Comparison of ENCODE assay signal across 8 cellular contexts in the genomic region with DNA sequence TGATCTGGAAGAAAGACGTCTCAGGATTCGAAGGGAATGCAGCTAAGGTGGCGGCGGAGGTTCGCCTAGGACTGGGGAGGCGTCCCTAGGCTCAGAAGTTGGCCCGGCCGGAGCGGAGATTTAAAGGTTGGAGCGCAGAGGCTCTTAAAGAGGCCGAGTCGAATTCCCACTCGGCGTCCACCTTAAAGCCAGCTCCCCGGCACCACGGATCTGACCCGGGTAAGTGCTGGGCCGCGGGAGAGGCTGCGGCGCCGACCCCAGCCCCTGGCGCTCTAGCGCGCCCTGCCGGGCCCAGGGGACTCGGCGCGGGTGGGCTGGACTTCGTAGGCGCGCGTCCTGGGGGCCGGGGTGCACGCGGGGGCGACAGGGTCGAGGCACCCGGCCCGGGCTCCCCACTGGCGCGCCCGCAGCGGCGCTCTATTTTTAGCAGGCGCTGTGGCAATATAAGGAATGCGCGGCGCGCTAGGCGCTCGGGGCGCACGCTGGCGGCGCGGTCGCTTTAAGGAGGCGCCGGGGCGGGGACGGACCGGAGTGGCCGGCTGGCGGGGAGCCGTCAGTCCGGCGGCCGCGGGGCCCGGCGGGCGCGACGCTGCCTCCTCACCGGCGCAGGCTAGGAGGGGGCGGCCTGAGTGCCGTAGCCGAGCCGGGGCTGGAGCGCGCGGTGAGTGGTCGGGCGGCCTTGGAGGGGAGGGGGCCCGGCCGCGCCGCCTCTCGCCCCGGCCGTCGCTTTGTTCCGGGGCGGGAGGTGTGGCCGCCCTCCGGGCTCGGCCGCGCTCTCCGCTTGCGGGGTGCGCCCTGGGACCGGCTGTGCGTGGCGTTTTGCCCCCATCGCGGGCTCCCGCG. TPM values are rescaled to one million over a fixed set of nuclear protein-coding genes. Genes with fewer than 3 reads are reported as not detected.
DNase-seq lines count a peak whose midpoint lies in the region; ATAC-seq and TF ChIP-seq lines count a peak whose summit lies in the region.

A gene (plus strand): TSS at position 473 of the 843 bp plus-strand sequence. CDS start 24,305 bp downstream, outside the sequence.

- H3K27me3 ChIP-seq in mesenchymal stem cell (ENCODE audit: control insufficient read depth in 1 of 2, insufficient read depth in 1 of 2, low read length in 2 of 2) (no peaks in the 10 kb centered on the region), stomach (peaks cover 0 to 12% (median 0%) of the 10 kb centered on the region in 3 donors)

- H3K27ac ChIP-seq in mesenchymal stem cell (ENCODE audit: low read length, poor library complexity, severe bottlenecking) (peak within 1 kb of the TSS; percentile 48), stomach (peak within 1 kb of the TSS; percentile 81 to 94 (median 87))

- peak within 1 kb of the TSS; percentile 97 for H3K9ac ChIP-seq in mesenchymal stem cell (ENCODE audit: low read length)

- peak within 1 kb of the TSS; percentile 9 for H2AK5ac ChIP-seq in mesenchymal stem cell (ENCODE audit: low read length, severe bottlenecking)

- under 1% methylated on average over 81 of the region's 111 CpGs for WGBS in mesenchymal stem cell
- 0 to 1% (median 1%) methylated on average over 27 to 111 of the region's 111 CpGs for WGBS in stomach, 5 donors

- H3K4me1 ChIP-seq in mesenchymal stem cell (ENCODE audit: control insufficient read depth, insufficient read depth, low read depth, low read length) (peaks cover 12% of the 10 kb centered on the region), stomach (peaks cover 0 to 42% (median 26%) of the 10 kb centered on the region in 4 donors)

- TF ChIP-seq CTCF in activated CD8-positive, alpha-beta T cell treated with anti-CD3 and anti-CD28 coated beads for 36 hours (IDR thresholded peaks at IDR 0.05), result peak; percentile 31
- TF ChIP-seq CTCF in stomach (IDR thresholded peaks at IDR 0.05), result peak in 2 of 7 experiments; percentile 10 to 14

- intact Hi-C loops in activated CD8-positive, alpha-beta T cell treated with anti-CD3 and anti-CD28 coated beads for 36 hours (cut with micrococcal nuclease), result no loop called here
- intact Hi-C loops in stomach (cut with DNase I; ENCODE audit: low total_unique reads), result no loop called here

- peak within 1 kb of the TSS; percentile 77 for H2BK120ac ChIP-seq in mesenchymal stem cell (ENCODE audit: low read depth, low read length)

- peak within 1 kb of the TSS; percentile 86 for H3K4me2 ChIP-seq in mesenchymal stem cell (ENCODE audit: low read length, poor library complexity, severe bottlenecking)

- H3K36me3 Mint-ChIP-seq in activated CD8-positive, alpha-beta T cell treated with anti-CD3 and anti-CD28 coated beads for 36 hours (ENCODE audit: low read depth), result no peaks in the 10 kb centered on the region

- TF ChIP-seq POLR2A in erythroblast (IDR thresholded peaks at IDR 0.05; ENCODE audit: low read length), result no peak
- no peak for TF ChIP-seq POLR2A in stomach (IDR thresholded peaks at IDR 0.05)

- peak within 1 kb of the TSS; percentile 78 for H4K8ac ChIP-seq in mesenchymal stem cell (ENCODE audit: low read length)

- H3K18ac ChIP-seq in mesenchymal stem cell (ENCODE audit: low read depth in 1 of 2, low read length in 2 of 2), result peak within 1 kb of the TSS; percentile 45 to 61

- H3K14ac ChIP-seq in mesenchymal stem cell (ENCODE audit: low read length in 2 of 2), result peak within 1 kb of the TSS in 1 of 2 experiments; percentile 35

- DNase-seq in SKM-1 treated with dmso at 0.1 percent for 144 hours (lab: John Stamatoyannopoulos, UW; ENCODE audit: unreplicated experiment) (peak; percentile 51), SKM-1 (lab: John Stamatoyannopoulos, UW; ENCODE audit: unreplicated experiment) (no peak), NCI-H1694 treated with DMSO at 0.1 percent for 48 hours (lab: John Stamatoyannopoulos, UW) (peak; percentile 41), erythroblast (lab: John Stamatoyannopoulos, UW) (peak; percentile 60 to 63), mesenchymal stem cell (peak; percentile 84), stomach (peak; percentile 79)
- DNase-seq in activated CD8-positive, alpha-beta T cell treated with anti-CD3 and anti-CD28 coated beads for 36 hours, result peak; percentile 41

- peak within 1 kb of the TSS; percentile 60 for H2AFZ ChIP-seq in mesenchymal stem cell (ENCODE audit: low read depth, low read length)

- peak within 1 kb of the TSS; percentile 80 for H3K4me3 Mint-ChIP-seq in activated CD8-positive, alpha-beta T cell treated with anti-CD3 and anti-CD28 coated beads for 36 hours

- peaks cover 12% of the 10 kb centered on the region for H3K79me1 ChIP-seq in mesenchymal stem cell (replicated peaks; ENCODE audit: low read length, poor library complexity, severe bottlenecking)

- H3K27ac Mint-ChIP-seq in activated CD8-positive, alpha-beta T cell treated with anti-CD3 and anti-CD28 coated beads for 36 hours, result no peak within 1 kb of the TSS

- no peak within 1 kb of the TSS for H3K23ac ChIP-seq in mesenchymal stem cell (ENCODE audit: low read length in 2 of 2)

- peak within 1 kb of the TSS; percentile 92 for H4K91ac ChIP-seq in mesenchymal stem cell (ENCODE audit: low read length)

- peak within 1 kb of the TSS; percentile 76 to 92 for H3K4me3 ChIP-seq in mesenchymal stem cell (ENCODE audit: insufficient read depth in 1 of 2, low read depth in 1 of 2, low read length in 2 of 2)
- peak within 1 kb of the TSS; percentile 79 to 89 (median 82) for H3K4me3 ChIP-seq in stomach

- POLR2A ChIA-PET in activated CD8-positive, alpha-beta T cell treated with anti-CD3 and anti-CD28 coated beads for 36 hours (lab: Charles Lee), result interaction anchor here (1.1 kb wide), 1 partner anchor 10 kb away, joined by 4 read pairs; no protein-coding TSS in a partner anchor

- CTCF ChIA-PET in activated CD8-positive, alpha-beta T cell treated with anti-CD3 and anti-CD28 coated beads for 36 hours (lab: Charles Lee), result interaction anchor here (0.6 to 1.1 kb wide), 4 partner anchors 15 to 169 kb away, joined by 3 to 4 read pairs (median 4); no protein-coding TSS in a partner anchor

- peaks cover 41% of the 10 kb centered on the region for H3K27me3 Mint-ChIP-seq in activated CD8-positive, alpha-beta T cell treated with anti-CD3 and anti-CD28 coated beads for 36 hours

- peak within 1 kb of the TSS in 1 of 2 experiments; percentile 23 for H2BK12ac ChIP-seq in mesenchymal stem cell (ENCODE audit: low read length in 2 of 2)

- H3K9me3 ChIP-seq in mesenchymal stem cell (ENCODE audit: control insufficient read depth, low read length) (no peaks in the 10 kb centered on the region), stomach (no peaks in the 10 kb centered on the region)

- H2BK5ac ChIP-seq in mesenchymal stem cell (ENCODE audit: low read depth, low read length, poor library complexity, severe bottlenecking), result peak within 1 kb of the TSS; percentile 20

- H2BK15ac ChIP-seq in mesenchymal stem cell (ENCODE audit: low read depth, poor library complexity, severe bottlenecking), result peak within 1 kb of the TSS; percentile 12

- no peak for TF ChIP-seq EP300 in stomach (IDR thresholded peaks at IDR 0.05)

- H3K36me3 ChIP-seq in mesenchymal stem cell (ENCODE audit: control insufficient read depth in 1 of 2, insufficient read depth in 2 of 2, low read depth in 1 of 2, low read length in 2 of 2) (no peaks in the 10 kb centered on the region), stomach (no peaks in the 10 kb centered on the region)

- H3K9me3 Mint-ChIP-seq in activated CD8-positive, alpha-beta T cell treated with anti-CD3 and anti-CD28 coated beads for 36 hours, result no peaks in the 10 kb centered on the region

- peak; percentile 82 for ATAC-seq in activated CD8-positive, alpha-beta T cell treated with anti-CD3 and anti-CD28 coated beads for 36 hours
- no peak for ATAC-seq in HG03460 (IDR thresholded peaks at IDR 0.05; ENCODE audit: unreplicated experiment)

- H3K4me1 Mint-ChIP-seq in activated CD8-positive, alpha-beta T cell treated with anti-CD3 and anti-CD28 coated beads for 36 hours (ENCODE audit: low read depth), result peaks cover 4% of the 10 kb centered on the region

- peak within 1 kb of the TSS in 1 of 2 experiments; percentile 57 for H3K4ac ChIP-seq in mesenchymal stem cell (ENCODE audit: low read depth in 1 of 2, low read length in 2 of 2)

RNA-seq across cellular contexts. Expression of the gene that starts here (rescaled TPM):
- under 1 TPM in 1 of 2 experiments, not detected in 1; 0.07 TPM for total RNA-seq in activated CD8-positive, alpha-beta T cell treated with anti-CD3 and anti-CD28 coated beads for 36 hours
- 15.9 TPM for polyA plus RNA-seq in mesenchymal stem cell (2013, experiment 1 of 2)
- 18.1 TPM for polyA plus RNA-seq in mesenchymal stem cell (2013, experiment 2 of 2)
- total RNA-seq in stomach, result 10 to 100 TPM in 4 of 5 donors, 1 to 10 TPM in 1; 5.5 to 28.0 (median 11.0) TPM
- polyA plus RNA-seq in stomach, result 10 to 100 TPM in 1 of 3 donors, 1 to 10 TPM in 2; 4.4 to 10.3 (median 7.6) TPM

Comparison
In these comparisons a context has a peak if more than half of its experiments do, and no peak if none do; other contexts are left out.
1. RNA of the gene that starts here (total RNA-seq): 5.5 to 28.0 TPM in stomach; 0.07 TPM in activated CD8-positive, alpha-beta T cell treated with anti-CD3 and anti-CD28 coated beads for 36 hours; every median in the first group is over 4 times any median in the second.
2. Peak in DNase-seq and ATAC-seq in activated CD8-positive, alpha-beta T cell treated with anti-CD3 and anti-CD28 coated beads for 36 hours; RNA of the gene not detected or under 1 TPM.